ENCODE assay signal across 8 cellular contexts in genomic region chr17:68511671-68512246, GRCh38. TPM values are rescaled to one million over a fixed set of nuclear protein-coding genes. Genes with fewer than 3 reads are reported as not detected.
A peak's percentile ranks its signal among the peaks of the same experiment; 100 is the strongest.
DNase-seq lines count a peak whose midpoint lies in the region; ATAC-seq and TF ChIP-seq lines count a peak whose summit lies in the region.

No MANE protein-coding gene starts in this region.

- DNase-seq in BE2C: peak; percentile 88
- peak; percentile 84 for DNase-seq in NCI-H510A (lab: John Stamatoyannopoulos, UW)
- DNase-seq in activated CD8-positive, alpha-beta T cell treated with anti-CD3 and anti-CD28 coated beads, Interleukin-2, amount 10 ng/mL, durations not matched to agents 7 days and 5 days: peak; percentile 83
- peak; percentile 94 for DNase-seq in endodermal cell
- DNase-seq in midbrain (lab: John Stamatoyannopoulos, UW): peak; percentile 77
- DNase-seq in stimulated activated CD8-positive, alpha-beta memory T cell treated with anti-CD3 and anti-CD28 coated beads, Interleukin-4, amount 100 ng/mL, for 1 hour (ENCODE audit: low read depth in 2 of 2, low spot score in 1 of 2): peak; percentile 35 to 64

- WGBS in endodermal cell (ENCODE audit: insufficient coverage in 1 of 2, insufficient read length in 1 of 2), 2 experiments: 0% methylated on average over 12 to 48 of the region's 49 CpGs

- H3K36me3 Mint-ChIP-seq in activated CD8-positive, alpha-beta T cell treated with anti-CD3 and anti-CD28 coated beads, Interleukin-2, amount 10 ng/mL, durations not matched to agents 7 days and 5 days (ENCODE audit: low read depth): peaks cover 34% of the 10 kb centered on the region
- H3K36me3 Mint-ChIP-seq in endodermal cell (ENCODE audit: low read depth): peaks cover 18% of the 10 kb centered on the region

- peak overlapping the region; percentile 95 for H3K9ac ChIP-seq in endodermal cell (ENCODE audit: extremely low read depth, low read length, poor library complexity, severe bottlenecking)

- peak overlapping the region; percentile 98 for H3K27ac Mint-ChIP-seq in activated CD8-positive, alpha-beta T cell treated with anti-CD3 and anti-CD28 coated beads, Interleukin-2, amount 10 ng/mL, durations not matched to agents 7 days and 5 days
- peak overlapping the region; percentile 99 for H3K27ac Mint-ChIP-seq in endodermal cell

- no peaks in the 10 kb centered on the region for H3K9me3 Mint-ChIP-seq in activated CD8-positive, alpha-beta T cell treated with anti-CD3 and anti-CD28 coated beads, Interleukin-2, amount 10 ng/mL, durations not matched to agents 7 days and 5 days (ENCODE audit: insufficient read depth)
- peaks cover 6% of the 10 kb centered on the region for H3K9me3 Mint-ChIP-seq in endodermal cell

- H3K9me3 ChIP-seq in BE2C (no peaks in the 10 kb centered on the region), endodermal cell (ENCODE audit: control insufficient read depth, low read length) (peaks cover 17% of the 10 kb centered on the region)

- TF ChIP-seq CTCF in BE2C (IDR thresholded peaks at IDR 0.05; ENCODE audit: low read depth, low read length) (no peak), endodermal cell (conservative IDR thresholded peaks at IDR 0.05) (no peak)

- peaks cover 64% of the 10 kb centered on the region for H3K4me1 Mint-ChIP-seq in activated CD8-positive, alpha-beta T cell treated with anti-CD3 and anti-CD28 coated beads, Interleukin-2, amount 10 ng/mL, durations not matched to agents 7 days and 5 days (ENCODE audit: low read depth)
- H3K4me1 Mint-ChIP-seq in endodermal cell: peaks cover 27% of the 10 kb centered on the region

- ATAC-seq in GM18907 (IDR thresholded peaks at IDR 0.05; ENCODE audit: unreplicated experiment) (peak; percentile 50), HG03139 (IDR thresholded peaks at IDR 0.05; ENCODE audit: unreplicated experiment) (peak; percentile 45)
- ATAC-seq in activated CD8-positive, alpha-beta T cell treated with anti-CD3 and anti-CD28 coated beads, Interleukin-2, amount 10 ng/mL, durations not matched to agents 7 days and 5 days: peak; percentile 64

- no peaks in the 10 kb centered on the region for H3K27me3 Mint-ChIP-seq in activated CD8-positive, alpha-beta T cell treated with anti-CD3 and anti-CD28 coated beads, Interleukin-2, amount 10 ng/mL, durations not matched to agents 7 days and 5 days (ENCODE audit: low read depth)
- H3K27me3 Mint-ChIP-seq in endodermal cell (ENCODE audit: insufficient read depth): no peaks in the 10 kb centered on the region

- peak overlapping the region; percentile 92 for H3K4me3 Mint-ChIP-seq in activated CD8-positive, alpha-beta T cell treated with anti-CD3 and anti-CD28 coated beads, Interleukin-2, amount 10 ng/mL, durations not matched to agents 7 days and 5 days
- H3K4me3 Mint-ChIP-seq in endodermal cell: peak overlapping the region; percentile 98

- CTCF ChIA-PET in activated CD8-positive, alpha-beta T cell treated with anti-CD3 and anti-CD28 coated beads, Interleukin-2, amount 10 ng/mL, durations not matched to agents 7 days and 5 days (lab: Charles Lee): interaction anchor here (1.0 to 1.2 kb wide), 4 partner anchors 24 to 102 kb away, joined by 3 to 6 read pairs (median 4); no protein-coding TSS in a partner anchor

- H3K27me3 ChIP-seq in BE2C: no peaks in the 10 kb centered on the region
- H3K27me3 ChIP-seq in endodermal cell (ENCODE audit: control insufficient read depth, insufficient read depth, low read length, poor library complexity, severe bottlenecking): no peaks in the 10 kb centered on the region

- H3K36me3 ChIP-seq in BE2C (peaks cover 11% of the 10 kb centered on the region), endodermal cell (ENCODE audit: control insufficient read depth, insufficient read depth, low read length) (peaks cover 20% of the 10 kb centered on the region)

- H3K4me3 ChIP-seq in BE2C (ENCODE audit: low read depth, low read length): peak overlapping the region; percentile 94
- H3K4me3 ChIP-seq in endodermal cell (ENCODE audit: low read length): peak overlapping the region; percentile 95

- H3K4me1 ChIP-seq in BE2C (peaks cover 4% of the 10 kb centered on the region; the same call in 1 of the 2 replicates), endodermal cell (ENCODE audit: control insufficient read depth, insufficient read depth, low read length) (peaks cover 4% of the 10 kb centered on the region)

- POLR2A ChIA-PET in activated CD8-positive, alpha-beta T cell treated with anti-CD3 and anti-CD28 coated beads, Interleukin-2, amount 10 ng/mL, durations not matched to agents 7 days and 5 days (lab: Charles Lee): interaction anchor here (1.0 to 2.3 kb wide), 8 partner anchors 10 to 92 kb away, joined by 3 to 16 read pairs (median 4); partner anchors contain the start of gene WIPI1

- peak overlapping the region; percentile 97 for H3K27ac ChIP-seq in endodermal cell (ENCODE audit: low read depth, low read length)

RNA-seq across cellular contexts. Expression of gene PRKAR1A, which starts 0.5 kb away (rescaled TPM):
- polyA plus RNA-seq in BE2C (2012; ENCODE audit: insufficient read depth, insufficient read length, low read depth): 130 TPM
- total RNA-seq in activated CD8-positive, alpha-beta T cell treated with anti-CD3 and anti-CD28 coated beads, Interleukin-2, amount 10 ng/mL, durations not matched to agents 7 days and 5 days: 100 to 1,000 TPM; 210 to 221 TPM
- 100 to 1,000 TPM; 194 to 227 TPM for total RNA-seq in endodermal cell
- polyA plus RNA-seq in endodermal cell (2013, experiment 1 of 2): 131 TPM
- polyA plus RNA-seq in endodermal cell (2013, experiment 2 of 2): 120 TPM

RNA-seq across cellular contexts. Expression of gene WIPI1, which starts 54.5 kb away (rescaled TPM):
- 5.2 TPM for polyA plus RNA-seq in BE2C (2012; ENCODE audit: insufficient read depth, insufficient read length, low read depth)
- 10 to 100 TPM; 40.8 to 41.4 TPM for total RNA-seq in activated CD8-positive, alpha-beta T cell treated with anti-CD3 and anti-CD28 coated beads, Interleukin-2, amount 10 ng/mL, durations not matched to agents 7 days and 5 days
- total RNA-seq in endodermal cell: 10 to 100 TPM; 32.0 to 39.5 TPM
- polyA plus RNA-seq in endodermal cell (2013, experiment 1 of 2): 21.5 TPM
- polyA plus RNA-seq in endodermal cell (2013, experiment 2 of 2): 26.3 TPM

Comparison
In these comparisons a context has a peak if more than half of its experiments do, and no peak if none do; other contexts are left out.
1. Peak in every context shown above with its lines: DNase-seq, ATAC-seq, H3K4me3 ChIP-seq and H3K27ac ChIP-seq.